2 cellular contexts compared by ENCODE assay signal in the genomic region with DNA sequence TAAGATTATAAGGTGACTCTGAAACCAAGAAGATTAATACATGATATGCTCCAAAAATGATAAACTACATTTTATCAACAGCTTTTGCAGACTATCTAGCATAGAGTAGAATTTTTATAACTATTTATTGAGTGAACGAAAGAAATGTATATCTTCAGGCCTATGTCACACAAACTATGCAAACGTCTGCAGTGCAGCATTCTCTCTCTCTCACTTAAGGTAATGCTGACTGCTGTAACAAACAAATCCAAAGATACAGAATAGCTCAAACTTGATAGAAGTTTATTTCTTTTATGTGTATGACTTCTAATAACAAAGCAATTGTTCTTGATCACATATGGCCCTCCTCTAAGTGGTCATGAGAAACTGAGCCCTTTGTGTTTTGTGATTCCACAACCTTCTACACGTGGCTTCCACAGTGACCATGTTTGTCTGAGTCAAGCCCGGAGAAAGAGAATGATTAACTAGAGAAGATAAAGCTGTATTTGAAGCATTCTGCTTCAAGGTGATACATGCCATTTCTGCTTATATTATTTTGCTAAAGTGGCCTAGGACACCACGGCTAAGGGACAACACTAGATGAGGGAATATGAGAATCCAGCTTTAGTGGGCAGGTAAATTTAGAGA.
TF ChIP-seq lines count a peak whose summit lies in the region.

No MANE protein-coding gene starts in this region.

TF ChIP-seq in liver, 16 proteins besides CTCF, POLR2A, EP300 and RAD21 (continued from another document):
- TF ChIP-seq, protein P1, sequence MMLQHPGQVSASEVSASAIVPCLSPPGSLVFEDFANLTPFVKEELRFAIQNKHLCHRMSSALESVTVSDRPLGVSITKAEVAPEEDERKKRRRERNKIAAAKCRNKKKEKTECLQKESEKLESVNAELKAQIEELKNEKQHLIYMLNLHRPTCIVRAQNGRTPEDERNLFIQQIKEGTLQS (IDR thresholded peaks at IDR 0.05): no peak
- TF ChIP-seq JUND (IDR thresholded peaks at IDR 0.05) (peak in 1 of 2 donors; percentile 8), YY1 (IDR thresholded peaks at IDR 0.05) (peak; percentile 15), TAF1 (conservative IDR thresholded peaks at IDR 0.05) (no peak), FOXA2 (IDR thresholded peaks at IDR 0.05) (no peak), GABPA (IDR thresholded peaks at IDR 0.05 in 1 of 2, conservative IDR thresholded peaks at IDR 0.05 in 1 of 2) (no peak), NR2F2 (IDR thresholded peaks at IDR 0.05) (no peak), RXRA (IDR thresholded peaks at IDR 0.05) (no peak), FOXA1 (IDR thresholded peaks at IDR 0.05) (no peak), SP1 (IDR thresholded peaks at IDR 0.05) (no peak), HNF4A (conservative IDR thresholded peaks at IDR 0.05) (no peak), EGR1 (IDR thresholded peaks at IDR 0.05; ENCODE audit: low read depth in 2 of 2) (no peak)
- TF ChIP-seq, protein P2, sequence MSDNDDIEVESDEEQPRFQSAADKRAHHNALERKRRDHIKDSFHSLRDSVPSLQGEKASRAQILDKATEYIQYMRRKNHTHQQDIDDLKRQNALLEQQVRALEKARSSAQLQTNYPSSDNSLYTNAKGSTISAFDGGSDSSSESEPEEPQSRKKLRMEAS (IDR thresholded peaks at IDR 0.05): peak; percentile 44
- TF ChIP-seq, protein P3, sequence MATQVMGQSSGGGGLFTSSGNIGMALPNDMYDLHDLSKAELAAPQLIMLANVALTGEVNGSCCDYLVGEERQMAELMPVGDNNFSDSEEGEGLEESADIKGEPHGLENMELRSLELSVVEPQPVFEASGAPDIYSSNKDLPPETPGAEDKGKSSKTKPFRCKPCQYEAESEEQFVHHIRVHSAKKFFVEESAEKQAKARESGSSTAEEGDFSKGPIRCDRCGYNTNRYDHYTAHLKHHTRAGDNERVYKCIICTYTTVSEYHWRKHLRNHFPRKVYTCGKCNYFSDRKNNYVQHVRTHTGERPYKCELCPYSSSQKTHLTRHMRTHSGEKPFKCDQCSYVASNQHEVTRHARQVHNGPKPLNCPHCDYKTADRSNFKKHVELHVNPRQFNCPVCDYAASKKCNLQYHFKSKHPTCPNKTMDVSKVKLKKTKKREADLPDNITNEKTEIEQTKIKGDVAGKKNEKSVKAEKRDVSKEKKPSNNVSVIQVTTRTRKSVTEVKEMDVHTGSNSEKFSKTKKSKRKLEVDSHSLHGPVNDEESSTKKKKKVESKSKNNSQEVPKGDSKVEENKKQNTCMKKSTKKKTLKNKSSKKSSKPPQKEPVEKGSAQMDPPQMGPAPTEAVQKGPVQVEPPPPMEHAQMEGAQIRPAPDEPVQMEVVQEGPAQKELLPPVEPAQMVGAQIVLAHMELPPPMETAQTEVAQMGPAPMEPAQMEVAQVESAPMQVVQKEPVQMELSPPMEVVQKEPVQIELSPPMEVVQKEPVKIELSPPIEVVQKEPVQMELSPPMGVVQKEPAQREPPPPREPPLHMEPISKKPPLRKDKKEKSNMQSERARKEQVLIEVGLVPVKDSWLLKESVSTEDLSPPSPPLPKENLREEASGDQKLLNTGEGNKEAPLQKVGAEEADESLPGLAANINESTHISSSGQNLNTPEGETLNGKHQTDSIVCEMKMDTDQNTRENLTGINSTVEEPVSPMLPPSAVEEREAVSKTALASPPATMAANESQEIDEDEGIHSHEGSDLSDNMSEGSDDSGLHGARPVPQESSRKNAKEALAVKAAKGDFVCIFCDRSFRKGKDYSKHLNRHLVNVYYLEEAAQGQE (IDR thresholded peaks at IDR 0.05): no peak
- TF ChIP-seq, protein P4, sequence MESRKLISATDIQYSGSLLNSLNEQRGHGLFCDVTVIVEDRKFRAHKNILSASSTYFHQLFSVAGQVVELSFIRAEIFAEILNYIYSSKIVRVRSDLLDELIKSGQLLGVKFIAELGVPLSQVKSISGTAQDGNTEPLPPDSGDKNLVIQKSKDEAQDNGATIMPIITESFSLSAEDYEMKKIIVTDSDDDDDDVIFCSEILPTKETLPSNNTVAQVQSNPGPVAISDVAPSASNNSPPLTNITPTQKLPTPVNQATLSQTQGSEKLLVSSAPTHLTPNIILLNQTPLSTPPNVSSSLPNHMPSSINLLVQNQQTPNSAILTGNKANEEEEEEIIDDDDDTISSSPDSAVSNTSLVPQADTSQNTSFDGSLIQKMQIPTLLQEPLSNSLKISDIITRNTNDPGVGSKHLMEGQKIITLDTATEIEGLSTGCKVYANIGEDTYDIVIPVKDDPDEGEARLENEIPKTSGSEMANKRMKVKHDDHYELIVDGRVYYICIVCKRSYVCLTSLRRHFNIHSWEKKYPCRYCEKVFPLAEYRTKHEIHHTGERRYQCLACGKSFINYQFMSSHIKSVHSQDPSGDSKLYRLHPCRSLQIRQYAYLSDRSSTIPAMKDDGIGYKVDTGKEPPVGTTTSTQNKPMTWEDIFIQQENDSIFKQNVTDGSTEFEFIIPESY (IDR thresholded peaks at IDR 0.05): no peak
TF ChIP-seq in liver: peak in this region for 3.

TF ChIP-seq in HepG2, 621 proteins besides CTCF, POLR2A, EP300 and RAD21:
- TF ChIP-seq, protein P5, sequence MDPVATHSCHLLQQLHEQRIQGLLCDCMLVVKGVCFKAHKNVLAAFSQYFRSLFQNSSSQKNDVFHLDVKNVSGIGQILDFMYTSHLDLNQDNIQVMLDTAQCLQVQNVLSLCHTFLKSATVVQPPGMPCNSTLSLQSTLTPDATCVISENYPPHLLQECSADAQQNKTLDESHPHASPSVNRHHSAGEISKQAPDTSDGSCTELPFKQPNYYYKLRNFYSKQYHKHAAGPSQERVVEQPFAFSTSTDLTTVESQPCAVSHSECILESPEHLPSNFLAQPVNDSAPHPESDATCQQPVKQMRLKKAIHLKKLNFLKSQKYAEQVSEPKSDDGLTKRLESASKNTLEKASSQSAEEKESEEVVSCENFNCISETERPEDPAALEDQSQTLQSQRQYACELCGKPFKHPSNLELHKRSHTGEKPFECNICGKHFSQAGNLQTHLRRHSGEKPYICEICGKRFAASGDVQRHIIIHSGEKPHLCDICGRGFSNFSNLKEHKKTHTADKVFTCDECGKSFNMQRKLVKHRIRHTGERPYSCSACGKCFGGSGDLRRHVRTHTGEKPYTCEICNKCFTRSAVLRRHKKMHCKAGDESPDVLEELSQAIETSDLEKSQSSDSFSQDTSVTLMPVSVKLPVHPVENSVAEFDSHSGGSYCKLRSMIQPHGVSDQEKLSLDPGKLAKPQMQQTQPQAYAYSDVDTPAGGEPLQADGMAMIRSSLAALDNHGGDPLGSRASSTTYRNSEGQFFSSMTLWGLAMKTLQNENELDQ (CRISPR knock-in tag; IDR thresholded peaks at IDR 0.05; ENCODE audit: borderline replicate concordance): no peak
- TF ChIP-seq, protein P6, sequence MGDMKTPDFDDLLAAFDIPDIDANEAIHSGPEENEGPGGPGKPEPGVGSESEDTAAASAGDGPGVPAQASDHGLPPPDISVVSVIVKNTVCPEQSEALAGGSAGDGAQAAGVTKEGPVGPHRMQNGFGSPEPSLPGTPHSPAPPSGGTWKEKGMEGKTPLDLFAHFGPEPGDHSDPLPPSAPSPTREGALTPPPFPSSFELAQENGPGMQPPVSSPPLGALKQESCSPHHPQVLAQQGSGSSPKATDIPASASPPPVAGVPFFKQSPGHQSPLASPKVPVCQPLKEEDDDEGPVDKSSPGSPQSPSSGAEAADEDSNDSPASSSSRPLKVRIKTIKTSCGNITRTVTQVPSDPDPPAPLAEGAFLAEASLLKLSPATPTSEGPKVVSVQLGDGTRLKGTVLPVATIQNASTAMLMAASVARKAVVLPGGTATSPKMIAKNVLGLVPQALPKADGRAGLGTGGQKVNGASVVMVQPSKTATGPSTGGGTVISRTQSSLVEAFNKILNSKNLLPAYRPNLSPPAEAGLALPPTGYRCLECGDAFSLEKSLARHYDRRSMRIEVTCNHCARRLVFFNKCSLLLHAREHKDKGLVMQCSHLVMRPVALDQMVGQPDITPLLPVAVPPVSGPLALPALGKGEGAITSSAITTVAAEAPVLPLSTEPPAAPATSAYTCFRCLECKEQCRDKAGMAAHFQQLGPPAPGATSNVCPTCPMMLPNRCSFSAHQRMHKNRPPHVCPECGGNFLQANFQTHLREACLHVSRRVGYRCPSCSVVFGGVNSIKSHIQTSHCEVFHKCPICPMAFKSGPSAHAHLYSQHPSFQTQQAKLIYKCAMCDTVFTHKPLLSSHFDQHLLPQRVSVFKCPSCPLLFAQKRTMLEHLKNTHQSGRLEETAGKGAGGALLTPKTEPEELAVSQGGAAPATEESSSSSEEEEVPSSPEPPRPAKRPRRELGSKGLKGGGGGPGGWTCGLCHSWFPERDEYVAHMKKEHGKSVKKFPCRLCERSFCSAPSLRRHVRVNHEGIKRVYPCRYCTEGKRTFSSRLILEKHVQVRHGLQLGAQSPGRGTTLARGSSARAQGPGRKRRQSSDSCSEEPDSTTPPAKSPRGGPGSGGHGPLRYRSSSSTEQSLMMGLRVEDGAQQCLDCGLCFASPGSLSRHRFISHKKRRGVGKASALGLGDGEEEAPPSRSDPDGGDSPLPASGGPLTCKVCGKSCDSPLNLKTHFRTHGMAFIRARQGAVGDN (CRISPR knock-in tag; IDR thresholded peaks at IDR 0.05): no peak
- TF ChIP-seq TBX3 (IDR thresholded peaks at IDR 0.05; ENCODE audit: borderline replicate concordance) (no peak), TOE1 (CRISPR knock-in tag; IDR thresholded peaks at IDR 0.05) (no peak), REXO4 (CRISPR knock-in tag; IDR thresholded peaks at IDR 0.05; ENCODE audit: borderline replicate concordance) (no peak), CCAR2 (optimal IDR thresholded peaks at IDR 0.05; ENCODE audit: low read depth, low read length) (no peak), ZNF746 (CRISPR knock-in tag; IDR thresholded peaks at IDR 0.05) (no peak), ZNF383 (CRISPR knock-in tag; IDR thresholded peaks at IDR 0.05; ENCODE audit: borderline replicate concordance) (no peak), HNRNPL (IDR thresholded peaks at IDR 0.05; ENCODE audit: low read depth, low read length) (no peak), TCF7 (IDR thresholded peaks at IDR 0.05; ENCODE audit: low read depth) (no peak)
